Comparison of ENCODE assay signal across 1 cellular context in genomic region chr14:68473794-68474193, GRCh38.
TF ChIP-seq lines count a peak whose summit lies in the region.

No MANE protein-coding gene starts in this region.

TF ChIP-seq in HepG2, 621 proteins besides CTCF, POLR2A, EP300 and RAD21 (continued from another document):
- peak; percentile 92 for TF ChIP-seq USF2 (IDR thresholded peaks at IDR 0.05; ENCODE audit: low read depth, low read length)
- TF ChIP-seq USF2 (CRISPR knock-in tag; IDR thresholded peaks at IDR 0.05; ENCODE audit: borderline replicate concordance), result no peak; the same call in 1 of the 2 replicates
- no peak for TF ChIP-seq RFX1 (IDR thresholded peaks at IDR 0.05)
- no peak for TF ChIP-seq HOXA5 (CRISPR knock-in tag; IDR thresholded peaks at IDR 0.05)
- TF ChIP-seq RAD51 (IDR thresholded peaks at IDR 0.05; ENCODE audit: borderline replicate concordance), result peak; percentile 78
